ENCODE assay signal across 8 cellular contexts in genomic region chr6:142926494-142927273, GRCh38. TPM values are rescaled to one million over a fixed set of nuclear protein-coding genes. Genes with fewer than 3 reads are reported as not detected.
DNase-seq lines count a peak whose midpoint lies in the region; TF ChIP-seq lines count a peak whose summit lies in the region.

No MANE protein-coding gene starts in this region.

- CTCF ChIA-PET in activated CD4-positive, alpha-beta memory T cell treated with anti-CD3 and anti-CD28 coated beads for 36 hours (lab: Charles Lee): interaction anchor here (0.7 to 2.0 kb wide), 6 partner anchors 12 to 84 kb away, joined by 3 to 7 read pairs (median 4); no protein-coding TSS in a partner anchor

- no peaks in the 10 kb centered on the region for H3K36me3 Mint-ChIP-seq in H9 (ENCODE audit: insufficient read depth in 1 of 3, low read depth in 3 of 3)
- peaks cover 13% of the 10 kb centered on the region for H3K36me3 Mint-ChIP-seq in activated CD4-positive, alpha-beta memory T cell treated with anti-CD3 and anti-CD28 coated beads for 36 hours

- no peak overlapping the region for H2BK120ac ChIP-seq in H9 (ENCODE audit: low read depth, low read length, poor library complexity, severe bottlenecking)

- H3K79me1 ChIP-seq in H9 (ENCODE audit: insufficient read depth, low read depth, low read length, poor library complexity, severe bottlenecking): no peaks in the 10 kb centered on the region

- in situ Hi-C loops in GM13977 (cut with MboI; ENCODE audit: low pct_unique_long_range_greater_than_20kb, low sequenced_read_pairs, unreplicated experiment): no loop called here

- H3K4me3 ChIP-seq in MG63: peak overlapping the region; percentile 53
- H3K4me3 ChIP-seq in lower leg skin (ENCODE audit: low read depth, poor library complexity, severe bottlenecking): peak overlapping the region; percentile 44

- H4K8ac ChIP-seq in H9 (replicated peaks; ENCODE audit: insufficient read length, low read depth, low read length): no peak overlapping the region

- no CpG with 5 or more reads among the region's 76 CpGs for WGBS in H9 (ENCODE audit: extremely low coverage, insufficient read length, low lambda C conversion rate)
- 3 to 8% methylated on average over 20 to 37 of the region's 76 CpGs for WGBS in lower leg skin, 2 donors

- no peaks in the 10 kb centered on the region for H3K9me3 Mint-ChIP-seq in H9
- H3K9me3 Mint-ChIP-seq in activated CD4-positive, alpha-beta memory T cell treated with anti-CD3 and anti-CD28 coated beads for 36 hours: no peaks in the 10 kb centered on the region

- no peak overlapping the region for H3K23ac ChIP-seq in H9 (ENCODE audit: insufficient read length, low read depth, low read length)

- POLR2A ChIA-PET in activated CD4-positive, alpha-beta memory T cell treated with anti-CD3 and anti-CD28 coated beads for 36 hours (lab: Charles Lee): interaction anchor here (0.8 to 3.5 kb wide), 14 partner anchors 11 to 108 kb away, joined by 3 to 37 read pairs (median 7); partner anchors contain the start of gene HIVEP2

- H3K14ac ChIP-seq in H9 (ENCODE audit: insufficient read depth, low read length): peak overlapping the region; percentile 78; the same call in 1 of the 2 replicates

- H3K9me3 ChIP-seq in H9 (ENCODE audit: control insufficient read depth, low read depth, low read length): no peaks in the 10 kb centered on the region
- H3K9me3 ChIP-seq in MG63: no peaks in the 10 kb centered on the region

- H3K27me3 ChIP-seq in H9 (ENCODE audit: insufficient read depth, low read length): no peaks in the 10 kb centered on the region
- H3K27me3 ChIP-seq in MG63: no peaks in the 10 kb centered on the region

- intact Hi-C loops in activated CD4-positive, alpha-beta memory T cell treated with anti-CD3 and anti-CD28 coated beads for 36 hours (cut with micrococcal nuclease): loop anchor here (1.0 to 5.0 kb wide), 3 partner anchors 16 to 39 kb away; no protein-coding TSS in a partner anchor
- intact Hi-C loops in lower leg skin (cut with DNase I; ENCODE audit: low total_unique reads): no loop called here

- H3K9ac ChIP-seq in H9 (ENCODE audit: extremely low read depth, insufficient read length, low read length): peak overlapping the region; percentile 11

- no peak overlapping the region for H3K27ac Mint-ChIP-seq in H9
- H3K27ac Mint-ChIP-seq in activated CD4-positive, alpha-beta memory T cell treated with anti-CD3 and anti-CD28 coated beads for 36 hours: peak overlapping the region; percentile 91

- no peak overlapping the region for H2BK15ac ChIP-seq in H9 (ENCODE audit: low read depth, low read length)

- H3K4ac ChIP-seq in H9 (ENCODE audit: low read depth, low read length): no peak overlapping the region

- H3K27ac ChIP-seq in H9 (ENCODE audit: insufficient read length, low read depth, low read length): no peak overlapping the region

- no peaks in the 10 kb centered on the region for H4K20me1 ChIP-seq in H9 (ENCODE audit: control insufficient read depth, insufficient read depth, insufficient read length)

- H3K79me2 ChIP-seq in H9 (ENCODE audit: insufficient read depth, low read length): no peaks in the 10 kb centered on the region; the same call in 1 of the 2 replicates

- H3K4me3 Mint-ChIP-seq in H9: peak overlapping the region; percentile 53 to 80
- peak overlapping the region; percentile 83 for H3K4me3 Mint-ChIP-seq in activated CD4-positive, alpha-beta memory T cell treated with anti-CD3 and anti-CD28 coated beads for 36 hours

- TF ChIP-seq POLR2A in lower leg skin (IDR thresholded peaks at IDR 0.05): no peak

- peaks cover 2% of the 10 kb centered on the region for H3K23me2 ChIP-seq in H9 (ENCODE audit: insufficient read length, low read depth, low read length, poor library complexity, severe bottlenecking)

- DNase-seq in GM13977 (ENCODE audit: low spot score): peak; percentile 89
- DNase-seq in H9: peak; percentile 54
- DNase-seq in MG63: peak; percentile 86
- peak; percentile 83 for DNase-seq in activated CD4-positive, alpha-beta memory T cell treated with anti-CD3 and anti-CD28 coated beads for 36 hours
- peak; percentile 76 for DNase-seq in ecto neural progenitor cell (ENCODE audit: low spot score)
- DNase-seq in lower leg skin (ENCODE audit: low spot score in 2 of 2): peak; percentile 72 to 94
- peak; percentile 63 for DNase-seq in stimulated activated CD8-positive, alpha-beta memory T cell treated with anti-CD3 and anti-CD28 coated beads, Interleukin-12 subunit alpha, Interleukin-12 subunit beta, amount 100 ng/mL, for 1 hour (ENCODE audit: low read depth)
- DNase-seq in cerebellar nuclear complex (lab: John Stamatoyannopoulos, UW): no peak

- peak overlapping the region; percentile 30 for H3K4me2 ChIP-seq in H9 (ENCODE audit: insufficient read depth, insufficient read length, low read length)

- H3K36me3 ChIP-seq in MG63: no peaks in the 10 kb centered on the region

- no peak overlapping the region for H2BK20ac ChIP-seq in H9 (ENCODE audit: low read depth, low read length, poor library complexity, severe bottlenecking)

- H4K5ac ChIP-seq in H9 (ENCODE audit: insufficient read length, low read depth, low read length): no peak overlapping the region

- H3K4me1 ChIP-seq in H9 (ENCODE audit: insufficient read depth, low read length): no peaks in the 10 kb centered on the region; the same call in 1 of the 2 replicates

- H3K18ac ChIP-seq in H9 (ENCODE audit: insufficient read length, low read depth, low read length): no peak overlapping the region

- no peak overlapping the region for H3K56ac ChIP-seq in H9 (ENCODE audit: insufficient read length, low read depth, low read length)

- H3T11ph ChIP-seq in H9 (ENCODE audit: low read length): no peak overlapping the region

- no peak overlapping the region for H2AK5ac ChIP-seq in H9 (ENCODE audit: insufficient read length, low read length)

- no peak overlapping the region for H2AFZ ChIP-seq in H9 (ENCODE audit: low read length)

- H4K91ac ChIP-seq in H9 (ENCODE audit: insufficient read length, low read depth, low read length): no peak overlapping the region

- TF ChIP-seq CTCF in GM13977 (IDR thresholded peaks at IDR 0.05; ENCODE audit: extremely low read depth, insufficient read depth, missing control alignments): no peak
- no peak for TF ChIP-seq CTCF in H9 (conservative IDR thresholded peaks at IDR 0.05)
- no peak for TF ChIP-seq CTCF in lower leg skin (IDR thresholded peaks at IDR 0.05)

- H2BK5ac ChIP-seq in H9 (ENCODE audit: insufficient read length, low read length): no peak overlapping the region

- H3K27me3 Mint-ChIP-seq in H9 (ENCODE audit: low read depth): peaks cover 13% of the 10 kb centered on the region
- H3K27me3 Mint-ChIP-seq in activated CD4-positive, alpha-beta memory T cell treated with anti-CD3 and anti-CD28 coated beads for 36 hours: no peaks in the 10 kb centered on the region

- H3K4me1 Mint-ChIP-seq in H9: peaks cover 13% of the 10 kb centered on the region in 2 experiments
- peaks cover 55% of the 10 kb centered on the region for H3K4me1 Mint-ChIP-seq in activated CD4-positive, alpha-beta memory T cell treated with anti-CD3 and anti-CD28 coated beads for 36 hours (ENCODE audit: low read depth)

- no peak overlapping the region for H2BK12ac ChIP-seq in H9 (ENCODE audit: insufficient read length, low read depth, low read length)

RNA-seq across cellular contexts. Expression of gene HIVEP2, which starts 18.3 kb away (rescaled TPM):
- 3.6 and 4.2 TPM in 2 replicates for total RNA-seq in H9 (2021)
- 2.4 and 3.1 TPM in 2 replicates for total RNA-seq in MG63 (2014; rRNA removed; shearing (Covaris generic); ENCODE audit: low replicate concordance)
- 10 to 100 TPM; 24.3 to 25.1 TPM for total RNA-seq in activated CD4-positive, alpha-beta memory T cell treated with anti-CD3 and anti-CD28 coated beads for 36 hours
- total RNA-seq in lower leg skin: 10 to 100 TPM; 17.2 to 49.4 (median 21.6) TPM

Comparison
In these comparisons a context has a peak if more than half of its experiments do, and no peak if none do; other contexts are left out.
1. DNase-seq: peak in GM13977 (single experiment), H9 (single experiment), MG63 (single experiment), activated CD4-positive, alpha-beta memory T cell treated with anti-CD3 and anti-CD28 coated beads for 36 hours (single experiment), ecto neural progenitor cell (single experiment), lower leg skin (2 of 2) and stimulated activated CD8-positive, alpha-beta memory T cell treated with anti-CD3 and anti-CD28 coated beads, Interleukin-12 subunit alpha, Interleukin-12 subunit beta, amount 100 ng/mL, for 1 hour (single experiment); none in cerebellar nuclear complex (0 of 2).